ENCODE assay signal across 1 cellular context in genomic region chr9:128552744-128553221, GRCh38.
A peak's percentile ranks its signal among the peaks of the same experiment; 100 is the strongest.
TF ChIP-seq lines count a peak whose summit lies in the region.

No MANE protein-coding gene starts in this region.

TF ChIP-seq in K562, 482 proteins besides CTCF, POLR2A, EP300 and RAD21 (continued from another document):
- TF ChIP-seq GABPB2 (CRISPR knock-in tag; conservative IDR thresholded peaks at IDR 0.05) (no peak), RBFOX2 (IDR thresholded peaks at IDR 0.05; ENCODE audit: low read depth, low read length) (peak; percentile 24; the same call in 1 of the 2 replicates), SP2 (IDR thresholded peaks at IDR 0.05; ENCODE audit: extremely low read depth, low read depth, low read length, poor library complexity, severe bottlenecking) (no peak), NELFE (IDR thresholded peaks at IDR 0.05; ENCODE audit: insufficient read depth, insufficient read length) (no peak), CEBPG (CRISPR knock-in tag; IDR thresholded peaks at IDR 0.05) (no peak), CEBPG (tag; conservative IDR thresholded peaks at IDR 0.05 in 1 of 2, IDR thresholded peaks at IDR 0.05 in 1 of 2) (no peak), ZNF518B (CRISPR knock-in tag; IDR thresholded peaks at IDR 0.05) (no peak), MAX (CRISPR knock-in tag; IDR thresholded peaks at IDR 0.05) (no peak), ETS2 (tag; IDR thresholded peaks at IDR 0.05; ENCODE audit: borderline replicate concordance, poor library complexity, severe bottlenecking) (no peak), SMAD2 (IDR thresholded peaks at IDR 0.05; ENCODE audit: low read depth, low read length) (no peak), TBL1XR1 (IDR thresholded peaks at IDR 0.05; ENCODE audit: low read length in 2 of 2) (no peak), MAFG (tag; conservative IDR thresholded peaks at IDR 0.05) (no peak), PHF20 (IDR thresholded peaks at IDR 0.05; ENCODE audit: partially characterized antibody) (no peak), ZNF217 (CRISPR knock-in tag; IDR thresholded peaks at IDR 0.05) (no peak), MBD1 (CRISPR knock-in tag; IDR thresholded peaks at IDR 0.05) (no peak), HNRNPK (IDR thresholded peaks at IDR 0.05; ENCODE audit: low read depth, low read length, poor library complexity, severe bottlenecking) (no peak), RBM15 (IDR thresholded peaks at IDR 0.05; ENCODE audit: insufficient read depth, low read length) (no peak), ZNF584 (CRISPR knock-in tag; IDR thresholded peaks at IDR 0.05; ENCODE audit: low read depth) (no peak), ZNF124 (CRISPR knock-in tag; IDR thresholded peaks at IDR 0.05) (no peak), ZNF696 (CRISPR knock-in tag; conservative IDR thresholded peaks at IDR 0.05) (no peak), RBM39 (optimal IDR thresholded peaks at IDR 0.05; ENCODE audit: low read depth, low read length) (no peak), ZNF232 (CRISPR knock-in tag; IDR thresholded peaks at IDR 0.05) (no peak), SOX6 (IDR thresholded peaks at IDR 0.05) (no peak), ZNF408 (CRISPR knock-in tag; IDR thresholded peaks at IDR 0.05; ENCODE audit: low read depth) (no peak)
- TF ChIP-seq, protein P1, sequence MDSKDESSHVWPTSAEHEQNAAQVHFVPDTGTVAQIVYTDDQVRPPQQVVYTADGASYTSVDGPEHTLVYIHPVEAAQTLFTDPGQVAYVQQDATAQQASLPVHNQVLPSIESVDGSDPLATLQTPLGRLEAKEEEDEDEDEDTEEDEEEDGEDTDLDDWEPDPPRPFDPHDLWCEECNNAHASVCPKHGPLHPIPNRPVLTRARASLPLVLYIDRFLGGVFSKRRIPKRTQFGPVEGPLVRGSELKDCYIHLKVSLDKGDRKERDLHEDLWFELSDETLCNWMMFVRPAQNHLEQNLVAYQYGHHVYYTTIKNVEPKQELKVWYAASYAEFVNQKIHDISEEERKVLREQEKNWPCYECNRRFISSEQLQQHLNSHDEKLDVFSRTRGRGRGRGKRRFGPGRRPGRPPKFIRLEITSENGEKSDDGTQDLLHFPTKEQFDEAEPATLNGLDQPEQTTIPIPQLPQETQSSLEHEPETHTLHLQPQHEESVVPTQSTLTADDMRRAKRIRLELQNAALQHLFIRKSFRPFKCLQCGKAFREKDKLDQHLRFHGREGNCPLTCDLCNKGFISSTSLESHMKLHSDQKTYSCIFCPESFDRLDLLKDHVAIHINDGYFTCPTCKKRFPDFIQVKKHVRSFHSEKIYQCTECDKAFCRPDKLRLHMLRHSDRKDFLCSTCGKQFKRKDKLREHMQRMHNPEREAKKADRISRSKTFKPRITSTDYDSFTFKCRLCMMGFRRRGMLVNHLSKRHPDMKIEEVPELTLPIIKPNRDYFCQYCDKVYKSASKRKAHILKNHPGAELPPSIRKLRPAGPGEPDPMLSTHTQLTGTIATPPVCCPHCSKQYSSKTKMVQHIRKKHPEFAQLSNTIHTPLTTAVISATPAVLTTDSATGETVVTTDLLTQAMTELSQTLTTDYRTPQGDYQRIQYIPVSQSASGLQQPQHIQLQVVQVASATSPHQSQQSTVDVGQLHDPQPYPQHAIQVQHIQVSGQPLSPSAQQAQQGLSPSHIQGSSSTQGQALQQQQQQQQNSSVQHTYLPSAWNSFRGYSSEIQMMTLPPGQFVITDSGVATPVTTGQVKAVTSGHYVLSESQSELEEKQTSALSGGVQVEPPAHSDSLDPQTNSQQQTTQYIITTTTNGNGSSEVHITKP (IDR thresholded peaks at IDR 0.05; ENCODE audit: partially characterized antibody) = peak; percentile 22
- TF ChIP-seq, protein P2, sequence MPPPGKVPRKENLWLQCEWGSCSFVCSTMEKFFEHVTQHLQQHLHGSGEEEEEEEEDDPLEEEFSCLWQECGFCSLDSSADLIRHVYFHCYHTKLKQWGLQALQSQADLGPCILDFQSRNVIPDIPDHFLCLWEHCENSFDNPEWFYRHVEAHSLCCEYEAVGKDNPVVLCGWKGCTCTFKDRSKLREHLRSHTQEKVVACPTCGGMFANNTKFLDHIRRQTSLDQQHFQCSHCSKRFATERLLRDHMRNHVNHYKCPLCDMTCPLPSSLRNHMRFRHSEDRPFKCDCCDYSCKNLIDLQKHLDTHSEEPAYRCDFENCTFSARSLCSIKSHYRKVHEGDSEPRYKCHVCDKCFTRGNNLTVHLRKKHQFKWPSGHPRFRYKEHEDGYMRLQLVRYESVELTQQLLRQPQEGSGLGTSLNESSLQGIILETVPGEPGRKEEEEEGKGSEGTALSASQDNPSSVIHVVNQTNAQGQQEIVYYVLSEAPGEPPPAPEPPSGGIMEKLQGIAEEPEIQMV (tag; conservative IDR thresholded peaks at IDR 0.05; ENCODE audit: low read depth) = no peak
- TF ChIP-seq, protein P3, sequence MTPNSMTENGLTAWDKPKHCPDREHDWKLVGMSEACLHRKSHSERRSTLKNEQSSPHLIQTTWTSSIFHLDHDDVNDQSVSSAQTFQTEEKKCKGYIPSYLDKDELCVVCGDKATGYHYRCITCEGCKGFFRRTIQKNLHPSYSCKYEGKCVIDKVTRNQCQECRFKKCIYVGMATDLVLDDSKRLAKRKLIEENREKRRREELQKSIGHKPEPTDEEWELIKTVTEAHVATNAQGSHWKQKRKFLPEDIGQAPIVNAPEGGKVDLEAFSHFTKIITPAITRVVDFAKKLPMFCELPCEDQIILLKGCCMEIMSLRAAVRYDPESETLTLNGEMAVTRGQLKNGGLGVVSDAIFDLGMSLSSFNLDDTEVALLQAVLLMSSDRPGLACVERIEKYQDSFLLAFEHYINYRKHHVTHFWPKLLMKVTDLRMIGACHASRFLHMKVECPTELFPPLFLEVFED (CRISPR knock-in tag; conservative IDR thresholded peaks at IDR 0.05) = no peak
- TF ChIP-seq, protein P4, sequence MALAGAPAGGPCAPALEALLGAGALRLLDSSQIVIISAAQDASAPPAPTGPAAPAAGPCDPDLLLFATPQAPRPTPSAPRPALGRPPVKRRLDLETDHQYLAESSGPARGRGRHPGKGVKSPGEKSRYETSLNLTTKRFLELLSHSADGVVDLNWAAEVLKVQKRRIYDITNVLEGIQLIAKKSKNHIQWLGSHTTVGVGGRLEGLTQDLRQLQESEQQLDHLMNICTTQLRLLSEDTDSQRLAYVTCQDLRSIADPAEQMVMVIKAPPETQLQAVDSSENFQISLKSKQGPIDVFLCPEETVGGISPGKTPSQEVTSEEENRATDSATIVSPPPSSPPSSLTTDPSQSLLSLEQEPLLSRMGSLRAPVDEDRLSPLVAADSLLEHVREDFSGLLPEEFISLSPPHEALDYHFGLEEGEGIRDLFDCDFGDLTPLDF (CRISPR knock-in tag; IDR thresholded peaks at IDR 0.05) = no peak
- TF ChIP-seq, protein P5, sequence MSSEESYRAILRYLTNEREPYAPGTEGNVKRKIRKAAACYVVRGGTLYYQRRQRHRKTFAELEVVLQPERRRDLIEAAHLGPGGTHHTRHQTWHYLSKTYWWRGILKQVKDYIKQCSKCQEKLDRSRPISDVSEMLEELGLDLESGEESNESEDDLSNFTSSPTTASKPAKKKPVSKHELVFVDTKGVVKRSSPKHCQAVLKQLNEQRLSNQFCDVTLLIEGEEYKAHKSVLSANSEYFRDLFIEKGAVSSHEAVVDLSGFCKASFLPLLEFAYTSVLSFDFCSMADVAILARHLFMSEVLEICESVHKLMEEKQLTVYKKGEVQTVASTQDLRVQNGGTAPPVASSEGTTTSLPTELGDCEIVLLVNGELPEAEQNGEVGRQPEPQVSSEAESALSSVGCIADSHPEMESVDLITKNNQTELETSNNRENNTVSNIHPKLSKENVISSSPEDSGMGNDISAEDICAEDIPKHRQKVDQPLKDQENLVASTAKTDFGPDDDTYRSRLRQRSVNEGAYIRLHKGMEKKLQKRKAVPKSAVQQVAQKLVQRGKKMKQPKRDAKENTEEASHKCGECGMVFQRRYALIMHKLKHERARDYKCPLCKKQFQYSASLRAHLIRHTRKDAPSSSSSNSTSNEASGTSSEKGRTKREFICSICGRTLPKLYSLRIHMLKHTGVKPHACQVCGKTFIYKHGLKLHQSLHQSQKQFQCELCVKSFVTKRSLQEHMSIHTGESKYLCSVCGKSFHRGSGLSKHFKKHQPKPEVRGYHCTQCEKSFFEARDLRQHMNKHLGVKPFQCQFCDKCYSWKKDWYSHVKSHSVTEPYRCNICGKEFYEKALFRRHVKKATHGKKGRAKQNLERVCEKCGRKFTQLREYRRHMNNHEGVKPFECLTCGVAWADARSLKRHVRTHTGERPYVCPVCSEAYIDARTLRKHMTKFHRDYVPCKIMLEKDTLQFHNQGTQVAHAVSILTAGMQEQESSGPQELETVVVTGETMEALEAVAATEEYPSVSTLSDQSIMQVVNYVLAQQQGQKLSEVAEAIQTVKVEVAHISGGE (CRISPR knock-in tag; IDR thresholded peaks at IDR 0.05) = 0 out of 6 replicates have a peak, but pooled peaks of 1 of the 3 experiments have one; percentile 3
TF ChIP-seq in K562: peak in this region for 26.
